In the genomic region with DNA sequence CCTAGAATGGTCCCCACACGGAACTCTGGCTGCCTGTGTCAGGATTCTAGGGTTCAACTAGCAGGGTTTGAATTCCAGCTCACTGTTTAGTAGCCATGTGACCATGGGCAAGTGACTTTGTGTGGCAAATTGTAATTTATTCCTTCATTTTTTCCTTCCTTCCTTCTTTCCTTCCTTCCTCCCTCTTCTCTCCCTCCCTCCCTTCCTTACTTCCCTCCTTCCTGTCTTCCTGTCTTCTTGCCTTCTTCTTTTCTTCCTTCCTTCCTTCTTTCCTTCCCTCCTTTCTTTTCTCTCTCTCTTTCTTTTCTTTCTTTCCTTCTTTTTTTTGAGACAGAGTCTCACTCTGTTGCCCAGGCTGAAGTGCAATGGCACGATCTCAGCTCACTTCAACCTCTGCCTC, we compare ENCODE assay signal across 1 cellular context.
TF ChIP-seq lines count a peak whose summit lies in the region.

No MANE protein-coding gene starts in this region.

TF ChIP-seq in K562, 482 proteins besides CTCF, POLR2A, EP300 and RAD21:
- TF ChIP-seq, protein P1, sequence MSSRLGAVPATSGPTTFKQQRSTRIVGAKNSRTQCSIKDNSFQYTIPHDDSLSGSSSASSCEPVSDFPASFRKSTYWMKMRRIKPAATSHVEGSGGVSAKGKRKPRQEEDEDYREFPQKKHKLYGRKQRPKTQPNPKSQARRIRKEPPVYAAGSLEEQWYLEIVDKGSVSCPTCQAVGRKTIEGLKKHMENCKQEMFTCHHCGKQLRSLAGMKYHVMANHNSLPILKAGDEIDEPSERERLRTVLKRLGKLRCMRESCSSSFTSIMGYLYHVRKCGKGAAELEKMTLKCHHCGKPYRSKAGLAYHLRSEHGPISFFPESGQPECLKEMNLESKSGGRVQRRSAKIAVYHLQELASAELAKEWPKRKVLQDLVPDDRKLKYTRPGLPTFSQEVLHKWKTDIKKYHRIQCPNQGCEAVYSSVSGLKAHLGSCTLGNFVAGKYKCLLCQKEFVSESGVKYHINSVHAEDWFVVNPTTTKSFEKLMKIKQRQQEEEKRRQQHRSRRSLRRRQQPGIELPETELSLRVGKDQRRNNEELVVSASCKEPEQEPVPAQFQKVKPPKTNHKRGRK (tag; IDR thresholded peaks at IDR 0.05): peak; percentile 87
- TF ChIP-seq, protein P2, sequence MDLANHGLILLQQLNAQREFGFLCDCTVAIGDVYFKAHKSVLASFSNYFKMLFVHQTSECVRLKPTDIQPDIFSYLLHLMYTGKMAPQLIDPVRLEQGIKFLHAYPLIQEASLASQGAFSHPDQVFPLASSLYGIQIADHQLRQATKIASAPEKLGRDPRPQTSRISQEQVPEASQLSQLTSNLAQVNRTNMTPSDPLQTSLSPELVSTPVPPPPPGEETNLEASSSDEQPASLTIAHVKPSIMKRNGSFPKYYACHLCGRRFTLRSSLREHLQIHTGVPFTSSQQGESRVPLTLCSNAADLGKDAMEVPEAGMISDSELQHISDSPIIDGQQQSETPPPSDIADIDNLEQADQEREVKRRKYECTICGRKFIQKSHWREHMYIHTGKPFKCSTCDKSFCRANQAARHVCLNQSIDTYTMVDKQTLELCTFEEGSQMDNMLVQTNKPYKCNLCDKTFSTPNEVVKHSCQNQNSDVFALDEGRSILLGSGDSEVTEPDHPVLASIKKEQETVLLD (IDR thresholded peaks at IDR 0.05): peak; percentile 52; the same call in 1 of the 2 replicates
- TF ChIP-seq TRIM25 (IDR thresholded peaks at IDR 0.05; ENCODE audit: borderline replicate concordance): 0 out of 2 replicates have a peak, but pooled peaks have one; percentile 59
- 0 out of 2 replicates have a peak, but pooled peaks have one; percentile 56 for TF ChIP-seq MCM3 (IDR thresholded peaks at IDR 0.05)
- no peak for TF ChIP-seq IFI16 (CRISPR knock-in tag; IDR thresholded peaks at IDR 0.05)
- TF ChIP-seq MBD2 (IDR thresholded peaks at IDR 0.05; ENCODE audit: borderline replicate concordance, low read depth): no peak
- no peak for TF ChIP-seq ZNF584 (CRISPR knock-in tag; IDR thresholded peaks at IDR 0.05; ENCODE audit: low read depth)
- no peak for TF ChIP-seq ZFP1 (CRISPR knock-in tag; IDR thresholded peaks at IDR 0.05)
- no peak for TF ChIP-seq UBTF (IDR thresholded peaks at IDR 0.05; ENCODE audit: borderline replicate concordance in 1 of 2, low read depth in 2 of 2, low read length in 2 of 2)
